8 cellular contexts compared by ENCODE assay signal in the genomic region with DNA sequence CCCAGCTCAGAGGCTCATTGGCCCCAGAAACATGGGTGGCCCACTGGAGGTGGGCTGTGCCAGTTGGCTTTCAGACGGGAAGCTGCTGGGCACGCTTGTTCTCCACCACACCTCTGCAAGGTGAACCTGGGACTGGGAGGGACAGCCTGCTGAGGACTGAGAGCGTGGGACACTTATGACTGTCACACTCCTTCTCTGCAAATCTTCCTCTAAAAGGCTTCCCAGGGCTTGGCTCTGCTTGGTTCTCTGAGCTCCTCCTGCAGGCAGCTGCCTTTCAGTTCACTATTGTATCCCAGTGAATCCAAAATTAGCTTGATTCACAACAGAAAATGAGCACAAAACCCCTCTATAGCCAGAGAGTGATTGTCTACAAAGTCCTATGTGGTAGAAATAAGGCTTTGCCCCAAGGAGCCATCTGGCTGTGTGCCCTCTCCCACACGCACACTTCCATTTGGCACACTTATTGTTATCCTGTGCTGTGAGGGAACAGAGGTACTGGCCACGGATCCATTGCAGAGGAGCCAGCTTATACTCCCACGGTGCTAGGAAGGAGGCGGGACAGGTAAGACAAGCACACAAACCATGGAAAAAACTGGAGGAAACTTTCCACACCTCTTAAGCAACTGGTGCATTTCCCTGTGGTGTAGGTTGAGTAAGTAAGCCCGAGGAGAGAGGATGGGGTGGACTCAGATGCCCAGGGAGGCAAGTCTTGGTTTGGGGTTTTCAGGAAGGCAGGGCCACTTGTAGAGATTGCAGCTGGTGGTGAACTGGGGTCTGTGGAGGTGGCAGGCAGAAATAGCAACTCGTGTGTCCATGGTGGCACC. TPM values are rescaled to one million over a fixed set of nuclear protein-coding genes. Genes with fewer than 3 reads are reported as not detected.
A peak's percentile ranks its signal among the peaks of the same experiment; 100 is the strongest.
DNase-seq lines count a peak whose midpoint lies in the region; ATAC-seq and TF ChIP-seq lines count a peak whose summit lies in the region.

No MANE protein-coding gene starts in this region.

- H3K4me1 ChIP-seq in breast epithelium (peaks cover 7 to 15% of the 10 kb centered on the region in 2 donors), vagina (peaks cover 66% of the 10 kb centered on the region)

- H3K36me3 ChIP-seq in breast epithelium = no peaks in the 10 kb centered on the region
- no peaks in the 10 kb centered on the region for H3K36me3 ChIP-seq in vagina

- no peaks in the 10 kb centered on the region for H3K27me3 Mint-ChIP-seq in activated naive CD4-positive, alpha-beta T cell treated with anti-CD3 and anti-CD28 coated beads, Interleukin-2, amount 50 U/mL, for 24 hours

- TF ChIP-seq CTCF in breast epithelium (IDR thresholded peaks at IDR 0.05) = no peak
- no peak for TF ChIP-seq CTCF in vagina (IDR thresholded peaks at IDR 0.05)

- TF ChIP-seq POLR2A in breast epithelium (IDR thresholded peaks at IDR 0.05) = peak; percentile 21
- no peak for TF ChIP-seq POLR2A in vagina (IDR thresholded peaks at IDR 0.05)

- peak overlapping the region; percentile 95 for H3K27ac Mint-ChIP-seq in activated naive CD4-positive, alpha-beta T cell treated with anti-CD3 and anti-CD28 coated beads, Interleukin-2, amount 50 U/mL, for 24 hours

- peak overlapping the region in 1 of 3 donors; percentile 23 for H3K4me3 ChIP-seq in breast epithelium
- no peak overlapping the region for H3K4me3 ChIP-seq in vagina

- H3K4me1 Mint-ChIP-seq in activated naive CD4-positive, alpha-beta T cell treated with anti-CD3 and anti-CD28 coated beads, Interleukin-2, amount 50 U/mL, for 24 hours = peaks cover 53% of the 10 kb centered on the region

- H3K36me3 Mint-ChIP-seq in activated naive CD4-positive, alpha-beta T cell treated with anti-CD3 and anti-CD28 coated beads, Interleukin-2, amount 50 U/mL, for 24 hours = no peaks in the 10 kb centered on the region

- H3K27ac ChIP-seq in breast epithelium (peak overlapping the region; percentile 97), vagina (peak overlapping the region; percentile 89)

- no peak for DNase-seq in activated naive CD4-positive, alpha-beta T cell treated with Interleukin-2 at 50 U/mL for 16 hours
- peak; percentile 58 to 91 for DNase-seq in breast epithelium (ENCODE audit: low spot score in 2 of 2)
- peak; percentile 72 for DNase-seq in myocyte (ENCODE audit: low read depth)
- DNase-seq in vagina (ENCODE audit: extremely low spot score in 2 of 2) = no peak

- intact Hi-C loops in breast epithelium (cut with DNase I; ENCODE audit: low total_unique reads) = no loop called here
- intact Hi-C loops in vagina (cut with DNase I) = no loop called here

- no peaks in the 10 kb centered on the region for H3K9me3 Mint-ChIP-seq in activated naive CD4-positive, alpha-beta T cell treated with anti-CD3 and anti-CD28 coated beads, Interleukin-2, amount 50 U/mL, for 24 hours

- H3K27me3 ChIP-seq in breast epithelium (no peaks in the 10 kb centered on the region), vagina (no peaks in the 10 kb centered on the region)

- ATAC-seq in HG03108 (IDR thresholded peaks at IDR 0.05; ENCODE audit: unreplicated experiment) (no peak), GM21717 (IDR thresholded peaks at IDR 0.05; ENCODE audit: unreplicated experiment) (no peak), GM18873 (IDR thresholded peaks at IDR 0.05; ENCODE audit: low FRiP score, unreplicated experiment) (no peak)

- H3K4me3 Mint-ChIP-seq in activated naive CD4-positive, alpha-beta T cell treated with anti-CD3 and anti-CD28 coated beads, Interleukin-2, amount 50 U/mL, for 24 hours = peak overlapping the region; percentile 86

- H3K9me3 ChIP-seq in breast epithelium = no peaks in the 10 kb centered on the region
- no peaks in the 10 kb centered on the region for H3K9me3 ChIP-seq in vagina

RNA-seq across cellular contexts. Expression of gene BTG2, which starts 18.9 kb away (rescaled TPM):
- total RNA-seq in breast epithelium (100 to 1,000 TPM in 2 of 3 donors, 10 to 100 TPM in 1; 82.7 to 271 (median 102) TPM), myocyte (55.6 and 95.2 TPM in 2 replicates), vagina (191 TPM)
- polyA plus RNA-seq in myocyte (2012) = 33.6 TPM

RNA-seq across cellular contexts. Expression of gene CHIT1, which starts 56.9 kb away (rescaled TPM):
- total RNA-seq in breast epithelium (10 to 100 TPM in 1 of 3 donors, 1 to 10 TPM in 1, not detected in 1; 5.1 to 15.2 TPM), myocyte (5.0 and 7.7 TPM in 2 replicates), vagina (not detected)
- 4.5 TPM for polyA plus RNA-seq in myocyte (2012)

Comparison
In these comparisons a context has a peak if more than half of its experiments do, and no peak if none do; other contexts are left out.
1. DNase-seq: peak in breast epithelium (2 of 2) and myocyte (single experiment); none in activated naive CD4-positive, alpha-beta T cell treated with Interleukin-2 at 50 U/mL for 16 hours (single experiment) and vagina (0 of 2).